Comparison of ENCODE assay signal across 18 cellular contexts in genomic region chr4:98803287-98803677, GRCh38.
"Had no signal": no experiment of that assay in that cellular context is flagged by ENCODE, and none has a peak within 500 bp of the region (broad histone marks: within the 10 kb centered on the region; RNA-seq: fewer than 3 reads in every experiment).

No MANE protein-coding gene starts in this region.

- H3K4me1 ChIP-seq: suprapubic skin, thyroid gland had no signal

- H3K9me3 ChIP-seq: neutrophil, right atrium auricular region, suprapubic skin, thyroid gland had no signal

- H3K4me3 ChIP-seq: hepatocyte, lung, right atrium auricular region, smooth muscle cell, suprapubic skin, thyroid gland had no signal

- H3K36me3 Mint-ChIP-seq: type B pancreatic cell had no signal

- H3K27ac ChIP-seq: hepatocyte, neutrophil, right atrium auricular region, suprapubic skin, thyroid gland had no signal

- ATAC-seq: effector memory CD8-positive, alpha-beta T cell; left colon; left ventricle myocardium superior; naive thymus-derived CD8-positive, alpha-beta T cell; stimulated activated naive CD8-positive, alpha-beta T cell treated with anti-CD3 and anti-CD28 coated beads, Interleukin-15, Interleukin-2, amounts not matched to agents 100 U/mL and 50 U/mL, for 24 hours had no signal

- H3K79me2 ChIP-seq: hepatocyte had no signal

- H3K4me3 Mint-ChIP-seq: dendritic cell treated with granulocyte-macrophage colony-stimulating factor and Interleukin-4, amounts not matched to agents 40 ng/mL and 50 ng/mL, for 4 days; effector memory CD8-positive, alpha-beta T cell; naive thymus-derived CD8-positive, alpha-beta T cell; type B pancreatic cell had no signal

- DNase-seq: effector memory CD8-positive, alpha-beta T cell; foreskin melanocyte; head of caudate nucleus; kidney; left colon; left ventricle myocardium superior; naive thymus-derived CD8-positive, alpha-beta T cell; stimulated activated CD4-positive, alpha-beta T cell treated with anti-CD3 and anti-CD28 coated beads, Interleukin-2, amount 100 ng/mL, for 48 hours; stimulated activated naive CD8-positive, alpha-beta T cell treated with anti-CD3 and anti-CD28 coated beads, Interleukin-15, Interleukin-2, amounts not matched to agents 100 U/mL and 50 U/mL, for 24 hours; thyroid gland had no signal

- H3K36me3 ChIP-seq: neutrophil, right atrium auricular region, suprapubic skin, thyroid gland had no signal

- H3K9me3 Mint-ChIP-seq: dendritic cell treated with granulocyte-macrophage colony-stimulating factor and Interleukin-4, amounts not matched to agents 40 ng/mL and 50 ng/mL, for 4 days; effector memory CD8-positive, alpha-beta T cell; naive thymus-derived CD8-positive, alpha-beta T cell; type B pancreatic cell had no signal

- H3K27me3 Mint-ChIP-seq: dendritic cell treated with granulocyte-macrophage colony-stimulating factor and Interleukin-4, amounts not matched to agents 40 ng/mL and 50 ng/mL, for 4 days; effector memory CD8-positive, alpha-beta T cell; type B pancreatic cell had no signal

- H3K27me3 ChIP-seq: hepatocyte, neutrophil, right atrium auricular region, suprapubic skin, thyroid gland had no signal

- H3K27ac Mint-ChIP-seq: dendritic cell treated with granulocyte-macrophage colony-stimulating factor and Interleukin-4, amounts not matched to agents 40 ng/mL and 50 ng/mL, for 4 days; naive thymus-derived CD8-positive, alpha-beta T cell; type B pancreatic cell had no signal

- H3K4me2 ChIP-seq: hepatocyte, smooth muscle cell had no signal

- H2AFZ ChIP-seq: hepatocyte had no signal
